In genomic region chr17:77375526-77375916, GRCh38 we compare ENCODE assay signal across 9 cellular contexts.
A peak's percentile ranks its signal among the peaks of the same experiment; 100 is the strongest.
DNase-seq lines count a peak whose midpoint lies in the region; ATAC-seq and TF ChIP-seq lines count a peak whose summit lies in the region.
"Had no signal": no experiment of that assay in that cellular context is flagged by ENCODE, and none has a peak within 500 bp of the region (broad histone marks: within the 10 kb centered on the region; RNA-seq: fewer than 3 reads in every experiment).

No MANE protein-coding gene starts in this region.

- TF ChIP-seq CTCF in GM10248 (IDR thresholded peaks at IDR 0.05; ENCODE audit: control extremely low read depth, extremely low read depth, low read depth, missing control alignments) = no peak

- peaks cover 57% of the 10 kb centered on the region for H3K4me1 Mint-ChIP-seq in activated T-helper 2 cell treated with anti-CD3 and anti-CD28 coated beads, Interferon-gamma antibody, Interleukin-2, Interleukin-4, amounts not matched to agents 10 μg/mL and 5 μg/mL and 100 μg/mL, durations not matched to agents 14 hours and 24 hours and 36 hours (ENCODE audit: low read depth)
- H3K4me1 Mint-ChIP-seq in stimulated activated memory B cell treated with anti-CD40 and anti-IgM and Interleukin-4, amounts not matched to agents 10 μg/mL and 1 μg/mL and 100 μg/mL, for 72 hours = peaks cover 62% of the 10 kb centered on the region

- H3K27ac Mint-ChIP-seq in activated T-helper 2 cell treated with anti-CD3 and anti-CD28 coated beads, Interferon-gamma antibody, Interleukin-2, Interleukin-4, amounts not matched to agents 10 μg/mL and 5 μg/mL and 100 μg/mL, durations not matched to agents 14 hours and 24 hours and 36 hours = peak overlapping the region; percentile 74
- peak overlapping the region; percentile 1 for H3K27ac Mint-ChIP-seq in stimulated activated memory B cell treated with anti-CD40 and anti-IgM and Interleukin-4, amounts not matched to agents 10 μg/mL and 1 μg/mL and 100 μg/mL, for 72 hours

- CTCF ChIA-PET in GM10248 (lab: Yijun Ruan, JAX) = interaction anchor here (1.4 to 2.6 kb wide), 4 partner anchors 13 to 119 kb away, joined by 4 to 6 read pairs (median 4); no protein-coding TSS in a partner anchor

- H3K27me3 Mint-ChIP-seq in activated T-helper 2 cell treated with anti-CD3 and anti-CD28 coated beads, Interferon-gamma antibody, Interleukin-2, Interleukin-4, amounts not matched to agents 10 μg/mL and 5 μg/mL and 100 μg/mL, durations not matched to agents 14 hours and 24 hours and 36 hours (ENCODE audit: low read depth) = no peaks in the 10 kb centered on the region
- H3K27me3 Mint-ChIP-seq in stimulated activated memory B cell treated with anti-CD40 and anti-IgM and Interleukin-4, amounts not matched to agents 10 μg/mL and 1 μg/mL and 100 μg/mL, for 72 hours = no peaks in the 10 kb centered on the region

- no peaks in the 10 kb centered on the region for H3K9me3 ChIP-seq in iPS-18c (ENCODE audit: control insufficient read depth, insufficient read depth, low read length)

- H3K9me3 Mint-ChIP-seq in activated T-helper 2 cell treated with anti-CD3 and anti-CD28 coated beads, Interferon-gamma antibody, Interleukin-2, Interleukin-4, amounts not matched to agents 10 μg/mL and 5 μg/mL and 100 μg/mL, durations not matched to agents 14 hours and 24 hours and 36 hours = no peaks in the 10 kb centered on the region
- H3K9me3 Mint-ChIP-seq in stimulated activated memory B cell treated with anti-CD40 and anti-IgM and Interleukin-4, amounts not matched to agents 10 μg/mL and 1 μg/mL and 100 μg/mL, for 72 hours = no peaks in the 10 kb centered on the region

- peak overlapping the region; percentile 88 for H3K4me3 Mint-ChIP-seq in activated T-helper 2 cell treated with anti-CD3 and anti-CD28 coated beads, Interferon-gamma antibody, Interleukin-2, Interleukin-4, amounts not matched to agents 10 μg/mL and 5 μg/mL and 100 μg/mL, durations not matched to agents 14 hours and 24 hours and 36 hours (ENCODE audit: low read depth)
- H3K4me3 Mint-ChIP-seq in stimulated activated memory B cell treated with anti-CD40 and anti-IgM and Interleukin-4, amounts not matched to agents 10 μg/mL and 1 μg/mL and 100 μg/mL, for 72 hours = peak overlapping the region; percentile 10

- peak overlapping the region; percentile 9; the same call in 1 of the 2 replicates for H3K4me3 ChIP-seq in iPS-18c (ENCODE audit: insufficient read depth, low read depth, low read length)

- DNase-seq in NCI-H526 (lab: John Stamatoyannopoulos, UW) = peak; percentile 41 to 47
- DNase-seq in NCI-H526 treated with DMSO at 0.1 percent for 48 hours (lab: John Stamatoyannopoulos, UW) = no peak
- DNase-seq in activated T-helper 2 cell treated with anti-CD3 and anti-CD28 coated beads, Interferon-gamma antibody, Interleukin-2, Interleukin-4, amounts not matched to agents 10 μg/mL and 5 μg/mL and 100 μg/mL, durations not matched to agents 14 hours and 24 hours and 36 hours (ENCODE audit: low spot score) = no peak
- DNase-seq in KBM-7 = no peak
- no peak for DNase-seq in GM10248 (ENCODE audit: extremely low spot score)
- DNase-seq: 8988T had no signal

- intact Hi-C loops in activated T-helper 2 cell treated with anti-CD3 and anti-CD28 coated beads, Interferon-gamma antibody, Interleukin-2, Interleukin-4, amounts not matched to agents 10 μg/mL and 5 μg/mL and 100 μg/mL, durations not matched to agents 14 hours and 24 hours and 36 hours (cut with micrococcal nuclease) = loop anchor here (10.0 kb wide), 1 partner anchor 579 kb away; the partner anchor contains the start of gene TNRC6C

- in situ Hi-C loops in KBM-7 (cut with MboI; ENCODE audit: low pct_unique_long_range_greater_than_20kb, low sequenced_read_pairs) = no loop called here

- peaks cover 18% of the 10 kb centered on the region for H3K36me3 Mint-ChIP-seq in activated T-helper 2 cell treated with anti-CD3 and anti-CD28 coated beads, Interferon-gamma antibody, Interleukin-2, Interleukin-4, amounts not matched to agents 10 μg/mL and 5 μg/mL and 100 μg/mL, durations not matched to agents 14 hours and 24 hours and 36 hours (ENCODE audit: low read depth)
- no peaks in the 10 kb centered on the region for H3K36me3 Mint-ChIP-seq in stimulated activated memory B cell treated with anti-CD40 and anti-IgM and Interleukin-4, amounts not matched to agents 10 μg/mL and 1 μg/mL and 100 μg/mL, for 72 hours

- no peak for ATAC-seq in stimulated activated memory B cell treated with anti-CD40 and anti-IgM and Interleukin-4, amounts not matched to agents 10 μg/mL and 1 μg/mL and 100 μg/mL, for 72 hours
- ATAC-seq in HG02852 (IDR thresholded peaks at IDR 0.05; ENCODE audit: unreplicated experiment) = no peak

- POLR2A ChIA-PET in GM10248 (lab: Yijun Ruan, JAX) = no interaction called here

Comparison
In these comparisons a context has a peak if more than half of its experiments do, and no peak if none do; other contexts are left out.
1. DNase-seq: peak in NCI-H526 (2 of 2); none in NCI-H526 treated with DMSO at 0.1 percent for 48 hours (single experiment), activated T-helper 2 cell treated with anti-CD3 and anti-CD28 coated beads, Interferon-gamma antibody, Interleukin-2, Interleukin-4, amounts not matched to agents 10 μg/mL and 5 μg/mL and 100 μg/mL, durations not matched to agents 14 hours and 24 hours and 36 hours (single experiment), KBM-7 (single experiment) and GM10248 (single experiment).